17 cellular contexts compared by ENCODE assay signal in genomic region chr18:13233746-13234527, GRCh38. TPM values are rescaled to one million over a fixed set of nuclear protein-coding genes. Genes with fewer than 3 reads are reported as not detected.
DNase-seq lines count a peak whose midpoint lies in the region; ATAC-seq and TF ChIP-seq lines count a peak whose summit lies in the region.
"Had no signal": no experiment of that assay in that cellular context is flagged by ENCODE, and none has a peak within 500 bp of the region (broad histone marks: within the 10 kb centered on the region; RNA-seq: fewer than 3 reads in every experiment).

No MANE protein-coding gene starts in this region.

- no peak overlapping the region for H3K27ac ChIP-seq in colonic mucosa
- H3K27ac ChIP-seq in lower lobe of right lung: no peak overlapping the region
- H3K27ac ChIP-seq in osteoblast (ENCODE audit: low read depth, low read length): no peak overlapping the region
- H3K27ac ChIP-seq: prostate gland, vagina had no signal

- H3K27me3 ChIP-seq in colonic mucosa: no peaks in the 10 kb centered on the region
- H3K27me3 ChIP-seq in lower lobe of right lung (ENCODE audit: low read depth): no peaks in the 10 kb centered on the region
- peaks cover 4% of the 10 kb centered on the region for H3K27me3 ChIP-seq in osteoblast (ENCODE audit: insufficient read depth, low read length)
- H3K27me3 ChIP-seq: vagina had no signal

- H3K36me3 ChIP-seq in colonic mucosa (no peaks in the 10 kb centered on the region), lower lobe of right lung (no peaks in the 10 kb centered on the region), osteoblast (ENCODE audit: insufficient read depth, low read length) (no peaks in the 10 kb centered on the region)
- H3K36me3 ChIP-seq: prostate gland, vagina had no signal

- no peak for ATAC-seq in activated naive CD8-positive, alpha-beta T cell treated with anti-CD3 and anti-CD28 coated beads, Interleukin-2, amount 10 ng/mL, durations not matched to agents 7 days and 5 days (ENCODE audit: low read depth)
- ATAC-seq in activated naive CD8-positive, alpha-beta T cell treated with anti-CD3 and anti-CD28 coated beads, Interleukin-2, amount 50 U/mL, for 24 hours: no peak
- ATAC-seq in lower lobe of right lung: peak in 1 of 2 donors; percentile 4
- ATAC-seq in HG03521 (IDR thresholded peaks at IDR 0.05; ENCODE audit: unreplicated experiment): no peak
- no peak for ATAC-seq in HG02884 (IDR thresholded peaks at IDR 0.05; ENCODE audit: unreplicated experiment)
- ATAC-seq: SK-N-SH treated with all-trans-retinoic acid at 6 μM for 48 hours had no signal

- H3K36me3 Mint-ChIP-seq in activated naive CD8-positive, alpha-beta T cell treated with anti-CD3 and anti-CD28 coated beads, Interleukin-2, amount 10 ng/mL, durations not matched to agents 7 days and 5 days: no peaks in the 10 kb centered on the region
- H3K36me3 Mint-ChIP-seq in activated naive CD8-positive, alpha-beta T cell treated with anti-CD3 and anti-CD28 coated beads, Interleukin-2, amount 50 U/mL, for 24 hours (ENCODE audit: low read depth): no peaks in the 10 kb centered on the region

- no peak overlapping the region for H3K4me3 Mint-ChIP-seq in activated naive CD8-positive, alpha-beta T cell treated with anti-CD3 and anti-CD28 coated beads, Interleukin-2, amount 10 ng/mL, durations not matched to agents 7 days and 5 days
- H3K4me3 Mint-ChIP-seq in activated naive CD8-positive, alpha-beta T cell treated with anti-CD3 and anti-CD28 coated beads, Interleukin-2, amount 50 U/mL, for 24 hours: no peak overlapping the region

- H3K27me3 Mint-ChIP-seq in activated naive CD8-positive, alpha-beta T cell treated with anti-CD3 and anti-CD28 coated beads, Interleukin-2, amount 10 ng/mL, durations not matched to agents 7 days and 5 days: no peaks in the 10 kb centered on the region
- no peaks in the 10 kb centered on the region for H3K27me3 Mint-ChIP-seq in activated naive CD8-positive, alpha-beta T cell treated with anti-CD3 and anti-CD28 coated beads, Interleukin-2, amount 50 U/mL, for 24 hours

- no peak for DNase-seq in activated naive CD8-positive, alpha-beta T cell treated with anti-CD3 and anti-CD28 coated beads, Interleukin-2, amount 10 ng/mL, durations not matched to agents 7 days and 5 days
- DNase-seq in activated naive CD8-positive, alpha-beta T cell treated with anti-CD3 and anti-CD28 coated beads, Interleukin-2, amount 50 U/mL, for 24 hours: no peak
- DNase-seq in colonic mucosa: peak; percentile 8
- peak; percentile 37 for DNase-seq in lower lobe of right lung
- DNase-seq in ureter (ENCODE audit: low spot score): peak; percentile 39
- no peak for DNase-seq in osteoblast (ENCODE audit: insufficient read length, low spot score, missing footprints)
- DNase-seq: activated CD4-positive, alpha-beta T cell treated with anti-CD3 and anti-CD28 coated beads for 4 hours; KBM-7; kidney; NCI-H1417 treated with DMSO at 0.1 percent for 48 hours; NCI-H2107; NCI-H446 treated with DMSO at 0.1 percent for 48 hours had no signal

- H3K9me3 ChIP-seq in colonic mucosa: no peaks in the 10 kb centered on the region
- H3K9me3 ChIP-seq in lower lobe of right lung: no peaks in the 10 kb centered on the region
- no peaks in the 10 kb centered on the region for H3K9me3 ChIP-seq in osteoblast (ENCODE audit: low read depth, low read length)
- H3K9me3 ChIP-seq: prostate gland, vagina had no signal

- H3K27ac Mint-ChIP-seq in activated naive CD8-positive, alpha-beta T cell treated with anti-CD3 and anti-CD28 coated beads, Interleukin-2, amount 10 ng/mL, durations not matched to agents 7 days and 5 days: peak overlapping the region; percentile 14
- no peak overlapping the region for H3K27ac Mint-ChIP-seq in activated naive CD8-positive, alpha-beta T cell treated with anti-CD3 and anti-CD28 coated beads, Interleukin-2, amount 50 U/mL, for 24 hours

- no peaks in the 10 kb centered on the region for H3K9me3 Mint-ChIP-seq in activated naive CD8-positive, alpha-beta T cell treated with anti-CD3 and anti-CD28 coated beads, Interleukin-2, amount 10 ng/mL, durations not matched to agents 7 days and 5 days
- H3K9me3 Mint-ChIP-seq in activated naive CD8-positive, alpha-beta T cell treated with anti-CD3 and anti-CD28 coated beads, Interleukin-2, amount 50 U/mL, for 24 hours: no peaks in the 10 kb centered on the region

- POLR2A ChIA-PET in activated naive CD8-positive, alpha-beta T cell treated with anti-CD3 and anti-CD28 coated beads, Interleukin-2, amount 10 ng/mL, durations not matched to agents 7 days and 5 days (lab: Charles Lee): no interaction called here

- no peaks in the 10 kb centered on the region for H3K4me1 ChIP-seq in colonic mucosa
- H3K4me1 ChIP-seq in lower lobe of right lung: no peaks in the 10 kb centered on the region
- no peaks in the 10 kb centered on the region for H3K4me1 ChIP-seq in osteoblast (ENCODE audit: insufficient read depth, low read length)
- H3K4me1 ChIP-seq: prostate gland had no signal

- H3K9ac ChIP-seq in colonic mucosa (ENCODE audit: low read depth in 2 of 2, low read length in 2 of 2): no peak overlapping the region

- no peaks in the 10 kb centered on the region for H3K79me2 ChIP-seq in osteoblast (ENCODE audit: insufficient read depth, low read length)

- no peak overlapping the region for H2AFZ ChIP-seq in osteoblast (ENCODE audit: low read length)

- TF ChIP-seq CTCF in colonic mucosa (IDR thresholded peaks at IDR 0.05): no peak
- no peak for TF ChIP-seq CTCF in lower lobe of right lung (IDR thresholded peaks at IDR 0.05)
- no peak for TF ChIP-seq CTCF in osteoblast (IDR thresholded peaks at IDR 0.05; ENCODE audit: extremely low read depth, low read depth, low read length)

- H3K4me1 Mint-ChIP-seq in activated naive CD8-positive, alpha-beta T cell treated with anti-CD3 and anti-CD28 coated beads, Interleukin-2, amount 10 ng/mL, durations not matched to agents 7 days and 5 days: no peaks in the 10 kb centered on the region
- H3K4me1 Mint-ChIP-seq in activated naive CD8-positive, alpha-beta T cell treated with anti-CD3 and anti-CD28 coated beads, Interleukin-2, amount 50 U/mL, for 24 hours: no peaks in the 10 kb centered on the region

- H3K4me3 ChIP-seq in colonic mucosa: no peak overlapping the region
- H3K4me3 ChIP-seq in lower lobe of right lung: no peak overlapping the region
- no peak overlapping the region for H3K4me3 ChIP-seq in osteoblast (ENCODE audit: insufficient read depth, low read length)
- H3K4me3 ChIP-seq: prostate gland, vagina had no signal

- H4K20me1 ChIP-seq in osteoblast (ENCODE audit: insufficient read depth, low read length): no peaks in the 10 kb centered on the region

- intact Hi-C loops in colonic mucosa (cut with DNase I): no loop called here
- intact Hi-C loops in lower lobe of right lung (cut with DNase I): no loop called here

- H3K4me2 ChIP-seq in osteoblast (ENCODE audit: insufficient read depth, low read length): no peak overlapping the region

RNA-seq across cellular contexts. Expression of gene LDLRAD4, which starts 15.4 kb away (rescaled TPM):
- total RNA-seq in activated naive CD8-positive, alpha-beta T cell treated with anti-CD3 and anti-CD28 coated beads, Interleukin-2, amount 10 ng/mL, durations not matched to agents 7 days and 5 days: 10 to 100 TPM; 40.3 to 44.3 TPM
- 10 to 100 TPM; 11.7 to 17.0 TPM for total RNA-seq in colonic mucosa
- 24.6 TPM for total RNA-seq in lower lobe of right lung
- 39.7 TPM for total RNA-seq in ureter
- total RNA-seq in osteoblast: under 0.01 and 0.88 TPM in 2 replicates

Comparison
In these comparisons a context has a peak if more than half of its experiments do, and no peak if none do; other contexts are left out.
1. DNase-seq: peak in colonic mucosa (single experiment), lower lobe of right lung (single experiment) and ureter (single experiment); none in activated naive CD8-positive, alpha-beta T cell treated with anti-CD3 and anti-CD28 coated beads, Interleukin-2, amount 10 ng/mL, durations not matched to agents 7 days and 5 days (single experiment), activated naive CD8-positive, alpha-beta T cell treated with anti-CD3 and anti-CD28 coated beads, Interleukin-2, amount 50 U/mL, for 24 hours (single experiment) and osteoblast (single experiment).